ENCODE assay signal across 16 cellular contexts in the genomic region with DNA sequence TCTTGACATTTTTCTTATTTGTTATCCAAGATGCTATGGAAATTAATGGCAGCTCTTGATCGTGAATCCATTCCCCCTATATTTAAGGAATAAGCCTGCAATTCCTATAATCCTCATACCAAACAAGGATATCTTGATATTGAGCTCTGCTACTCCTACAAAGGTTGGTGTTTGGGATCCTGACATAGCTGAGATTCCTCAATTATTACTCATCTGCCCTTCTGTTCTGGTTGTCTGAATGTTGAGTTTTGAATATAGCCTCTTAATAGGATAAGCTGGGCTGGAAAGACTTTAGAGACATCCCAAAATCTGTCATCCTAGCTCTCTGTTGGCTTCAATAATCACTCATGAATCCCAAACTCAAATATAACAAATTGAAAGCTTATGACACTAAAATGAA. TPM values are rescaled to one million over a fixed set of nuclear protein-coding genes. Genes with fewer than 3 reads are reported as not detected.
DNase-seq lines count a peak whose midpoint lies in the region; ATAC-seq, FAIRE-seq and TF ChIP-seq lines count a peak whose summit lies in the region.
"Had no signal": no experiment of that assay in that cellular context is flagged by ENCODE, and none has a peak within 500 bp of the region (broad histone marks: within the 10 kb centered on the region; RNA-seq: fewer than 3 reads in every experiment).

No MANE protein-coding gene starts in this region.

- DNase-seq in H54 (ENCODE audit: insufficient read length, low spot score): peak; percentile 45
- peak; percentile 52 for DNase-seq in SW480 (ENCODE audit: low spot score)
- peak; percentile 43 for DNase-seq in hepatic stellate cell (ENCODE audit: low spot score)
- peak; percentile 11 for DNase-seq in skeletal muscle cell (ENCODE audit: low read depth)
- DNase-seq in amygdala (lab: John Stamatoyannopoulos, UW): no peak
- DNase-seq in ureter (ENCODE audit: low spot score): no peak
- DNase-seq: activated CD8-positive, alpha-beta memory T cell treated with anti-CD3 and anti-CD28 coated beads for 24 hours; activated naive CD4-positive, alpha-beta T cell treated with anti-CD3 and anti-CD28 coated beads, Interleukin-2, amount 50 U/mL, for 16 hours; DMS79; head of caudate nucleus; midbrain; NCI-H510A; Peyer's patch had no signal

- TF ChIP-seq POLR2A in H54 (IDR thresholded peaks at IDR 0.05; ENCODE audit: low read depth, low read length): no peak

- FAIRE-seq in H54 (lab: Jason Lieb, UNC): peak; percentile 69

- no peak for ATAC-seq in HG03565 (IDR thresholded peaks at IDR 0.05; ENCODE audit: unreplicated experiment)

- H3K4me3 ChIP-seq in skeletal muscle cell (ENCODE audit: low read depth, low read length): no peak overlapping the region
- H3K4me3 ChIP-seq: Peyer's patch, skin epidermis, thoracic aorta had no signal

RNA-seq across cellular contexts. Expression of a gene that starts 49.9 kb away (rescaled TPM):
- total RNA-seq in ureter: 8.0 TPM

Comparison
In these comparisons a context has a peak if more than half of its experiments do, and no peak if none do; other contexts are left out.
1. DNase-seq: peak in H54 (single experiment), SW480 (single experiment), hepatic stellate cell (single experiment) and skeletal muscle cell (single experiment); none in amygdala (0 of 56) and ureter (single experiment).